16 cellular contexts compared by ENCODE assay signal in genomic region chr7:44531421-44532380, GRCh38. TPM values are rescaled to one million over a fixed set of nuclear protein-coding genes. Genes with fewer than 3 reads are reported as not detected.
DNase-seq lines count a peak whose midpoint lies in the region; ATAC-seq, FAIRE-seq and TF ChIP-seq lines count a peak whose summit lies in the region.
"Had no signal": no experiment of that assay in that cellular context is flagged by ENCODE, and none has a peak within 500 bp of the region (broad histone marks: within the 10 kb centered on the region; RNA-seq: fewer than 3 reads in every experiment).

No MANE protein-coding gene starts in this region.

- H2AFZ ChIP-seq in trophoblast cell (ENCODE audit: insufficient read depth, low read length, poor library complexity): no peak overlapping the region

- H3K18ac ChIP-seq in trophoblast cell (ENCODE audit: low read length): no peak overlapping the region

- H3K27me3 ChIP-seq in NT2/D1 (ENCODE audit: insufficient read depth, insufficient read length) (no peaks in the 10 kb centered on the region), trophoblast cell (ENCODE audit: insufficient read depth, low read length) (no peaks in the 10 kb centered on the region)
- H3K27me3 ChIP-seq: BE2C, SJCRH30 had no signal

- H3K79me2 ChIP-seq in trophoblast cell (ENCODE audit: control insufficient read depth, insufficient read depth, low read length, poor library complexity): no peaks in the 10 kb centered on the region

- peak overlapping the region; percentile 25 for H3K9ac ChIP-seq in NT2/D1 (ENCODE audit: insufficient read length, low read depth)
- no peak overlapping the region for H3K9ac ChIP-seq in trophoblast cell (ENCODE audit: low read length)

- no peak overlapping the region for H3K27ac ChIP-seq in trophoblast cell (ENCODE audit: low read depth, low read length)
- H3K27ac ChIP-seq: SJCRH30 had no signal

- CTCF ChIA-PET in GM10248 (lab: Yijun Ruan, JAX): interaction anchor here (1.4 to 8.2 kb wide), 2 partner anchors 14 to 33 kb away, joined by 4 to 53 read pairs; no protein-coding TSS in a partner anchor

- no peak overlapping the region for H2AK5ac ChIP-seq in trophoblast cell (ENCODE audit: low read length)

- H3K23ac ChIP-seq in trophoblast cell (ENCODE audit: low read length): no peak overlapping the region

- no peak overlapping the region for H2BK12ac ChIP-seq in trophoblast cell (ENCODE audit: low read length)

- ATAC-seq in left lobe of liver: no peak
- ATAC-seq: PC-3 had no signal

- H3K4me1 ChIP-seq in NT2/D1 (ENCODE audit: insufficient read depth, insufficient read length): no peaks in the 10 kb centered on the region
- no peaks in the 10 kb centered on the region for H3K4me1 ChIP-seq in trophoblast cell (ENCODE audit: control insufficient read depth in 1 of 2, insufficient read depth in 2 of 2, low read length in 2 of 2)
- H3K4me1 ChIP-seq: BE2C, SJCRH30 had no signal

- TF ChIP-seq CTCF in GM10248 (IDR thresholded peaks at IDR 0.05; ENCODE audit: control extremely low read depth, extremely low read depth, low read depth, missing control alignments): no peak

- peak; percentile 63 for FAIRE-seq in urothelium cell line (lab: Jason Lieb, UNC)

- peak; percentile 10 for DNase-seq in GM10248 (ENCODE audit: extremely low spot score)
- no peak for DNase-seq in NT2/D1 (ENCODE audit: low read depth, low spot score)
- DNase-seq in left lobe of liver (ENCODE audit: low spot score): peak; percentile 35
- DNase-seq in urothelium cell line (ENCODE audit: low spot score): peak; percentile 4
- DNase-seq in trophoblast cell: no peak
- no peak for DNase-seq in activated CD4-positive, CD25-positive, alpha-beta regulatory T cell treated with anti-CD3 and anti-CD28 coated beads, Interleukin-2, amount 50 U/mL, for 72 hours
- no peak for DNase-seq in NCI-H2171 treated with DMSO at 0.1 percent for 48 hours (lab: John Stamatoyannopoulos, UW)
- DNase-seq: BE2C; CD4-positive, alpha-beta memory T cell; EL; KG1; NCI-H1436 treated with DMSO at 0.1 percent for 48 hours; NCI-H510A; NCI-H774; PC-3; SJCRH30 had no signal

- no peak overlapping the region for H2BK120ac ChIP-seq in trophoblast cell (ENCODE audit: insufficient read depth, low read length, poor library complexity)

- no peak overlapping the region for H4K8ac ChIP-seq in trophoblast cell (ENCODE audit: low read depth, low read length)

- H3K4ac ChIP-seq in trophoblast cell (ENCODE audit: low read depth, low read length): no peak overlapping the region

- H3K14ac ChIP-seq in trophoblast cell (ENCODE audit: low read length): no peak overlapping the region

- H2BK5ac ChIP-seq in trophoblast cell (ENCODE audit: low read depth, low read length, poor library complexity): no peak overlapping the region

- H3K4me3 ChIP-seq in NT2/D1 (ENCODE audit: insufficient read length, low read depth) (no peak overlapping the region), trophoblast cell (ENCODE audit: low read depth, low read length) (no peak overlapping the region)
- H3K4me3 ChIP-seq: SJCRH30 had no signal

- H3K79me1 ChIP-seq in trophoblast cell (ENCODE audit: low read length): no peaks in the 10 kb centered on the region

- H4K12ac ChIP-seq in trophoblast cell (ENCODE audit: low read depth, low read length): no peak overlapping the region

- no CpG with 5 or more reads among the region's 17 CpGs for WGBS in trophoblast cell (ENCODE audit: extremely low coverage, insufficient coverage, insufficient read length)

- POLR2A ChIA-PET in GM10248 (lab: Yijun Ruan, JAX): no interaction called here

- no peaks in the 10 kb centered on the region for H3K9me3 ChIP-seq in NT2/D1 (ENCODE audit: insufficient read depth, low read length)
- no peaks in the 10 kb centered on the region for H3K9me3 ChIP-seq in trophoblast cell (ENCODE audit: insufficient read depth, low read depth, low read length)
- H3K9me3 ChIP-seq: BE2C, SJCRH30 had no signal

- H3K36me3 ChIP-seq in NT2/D1 (ENCODE audit: insufficient read depth, insufficient read length, low read length) (no peaks in the 10 kb centered on the region), trophoblast cell (ENCODE audit: control insufficient read depth in 1 of 2, insufficient read depth in 2 of 2, low read length in 2 of 2) (no peaks in the 10 kb centered on the region)
- H3K36me3 ChIP-seq: BE2C, SJCRH30 had no signal

- no peak overlapping the region for H3K4me2 ChIP-seq in trophoblast cell (ENCODE audit: low read length)

- H4K91ac ChIP-seq in trophoblast cell (ENCODE audit: low read depth, low read length): no peak overlapping the region

RNA-seq across cellular contexts. Expression of gene NPC1L1, which starts 9.4 kb away (rescaled TPM):
- total RNA-seq in left lobe of liver: 21.1 TPM
- 0.19 and 0.26 TPM in 2 replicates for polyA plus RNA-seq in trophoblast cell (2013)
- total RNA-seq: SJCRH30 had no signal
- polyA plus RNA-seq: CD4-positive, alpha-beta memory T cell had no signal

RNA-seq across cellular contexts. Expression of gene NUDCD3, which starts 41.2 kb away (rescaled TPM):
- total RNA-seq in left lobe of liver: 47.1 TPM
- 27.8 and 29.3 TPM in 2 replicates for polyA plus RNA-seq in trophoblast cell (2013)

RNA-seq across cellular contexts. Expression of gene DDX56, which starts 42.0 kb away (rescaled TPM):
- 32.9 TPM for total RNA-seq in left lobe of liver
- polyA plus RNA-seq in trophoblast cell (2013): 46.3 and 54.5 TPM in 2 replicates

RNA-seq across cellular contexts. Expression of gene TMED4, which starts 50.3 kb away (rescaled TPM):
- 45.5 TPM for total RNA-seq in left lobe of liver
- 48.8 and 49.9 TPM in 2 replicates for polyA plus RNA-seq in trophoblast cell (2013)

Comparison
In these comparisons a context has a peak if more than half of its experiments do, and no peak if none do; other contexts are left out.
1. DNase-seq: peak in GM10248 (single experiment), left lobe of liver (single experiment) and urothelium cell line (single experiment); none in NT2/D1 (single experiment), trophoblast cell (0 of 2), activated CD4-positive, CD25-positive, alpha-beta regulatory T cell treated with anti-CD3 and anti-CD28 coated beads, Interleukin-2, amount 50 U/mL, for 72 hours (single experiment) and NCI-H2171 treated with DMSO at 0.1 percent for 48 hours (single experiment).